Comparison of ENCODE assay signal across 8 cellular contexts in the genomic region with DNA sequence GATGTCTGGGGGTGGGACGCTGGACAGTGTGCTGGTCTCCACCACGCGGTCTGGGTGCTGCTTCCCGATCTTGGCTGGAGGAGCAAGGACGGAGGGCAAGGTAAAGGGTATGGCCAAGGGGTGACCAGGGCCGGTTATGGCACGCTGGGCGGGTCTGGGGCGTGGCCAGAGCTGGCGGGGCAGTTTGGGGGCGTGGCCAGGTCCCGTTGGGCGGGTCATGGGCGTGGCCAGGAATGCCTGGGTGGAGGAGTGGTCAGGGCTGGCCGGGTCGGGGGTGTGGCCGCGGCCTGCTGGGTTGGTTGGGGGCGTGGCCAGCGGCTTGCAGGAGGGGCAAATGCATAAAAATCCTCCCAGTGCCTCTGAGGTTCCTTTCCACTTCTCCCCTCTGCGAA. TPM values are rescaled to one million over a fixed set of nuclear protein-coding genes. Genes with fewer than 3 reads are reported as not detected.
A peak's percentile ranks its signal among the peaks of the same experiment; 100 is the strongest.
DNase-seq lines count a peak whose midpoint lies in the region; ATAC-seq and TF ChIP-seq lines count a peak whose summit lies in the region.

No MANE protein-coding gene starts in this region.

- peaks cover 3% of the 10 kb centered on the region for H3K4me1 Mint-ChIP-seq in activated naive CD8-positive, alpha-beta T cell treated with anti-CD3 and anti-CD28 coated beads, Interleukin-2, amount 50 U/mL, for 24 hours

- ATAC-seq in activated naive CD8-positive, alpha-beta T cell treated with anti-CD3 and anti-CD28 coated beads, Interleukin-2, amount 50 U/mL, for 24 hours, result peak; percentile 26
- ATAC-seq in left colon (peak; percentile 94), GM18873 (IDR thresholded peaks at IDR 0.05; ENCODE audit: low FRiP score, unreplicated experiment) (no peak), HG03280 (IDR thresholded peaks at IDR 0.05; ENCODE audit: unreplicated experiment) (no peak)

- peaks cover 41% of the 10 kb centered on the region for H3K36me3 ChIP-seq in MG63

- H3K36me3 Mint-ChIP-seq in activated naive CD8-positive, alpha-beta T cell treated with anti-CD3 and anti-CD28 coated beads, Interleukin-2, amount 50 U/mL, for 24 hours (ENCODE audit: low read depth), result peaks cover 21% of the 10 kb centered on the region

- H3K4me3 ChIP-seq in MG63, result no peak overlapping the region

- intact Hi-C loops in left colon (cut with DNase I, micrococcal nuclease), result no loop called here

- no peak overlapping the region for H3K4me3 Mint-ChIP-seq in activated naive CD8-positive, alpha-beta T cell treated with anti-CD3 and anti-CD28 coated beads, Interleukin-2, amount 50 U/mL, for 24 hours

- H3K27me3 Mint-ChIP-seq in activated naive CD8-positive, alpha-beta T cell treated with anti-CD3 and anti-CD28 coated beads, Interleukin-2, amount 50 U/mL, for 24 hours, result no peaks in the 10 kb centered on the region

- H3K9me3 Mint-ChIP-seq in activated naive CD8-positive, alpha-beta T cell treated with anti-CD3 and anti-CD28 coated beads, Interleukin-2, amount 50 U/mL, for 24 hours, result no peaks in the 10 kb centered on the region

- TF ChIP-seq CTCF in GM10266 (IDR thresholded peaks at IDR 0.05; ENCODE audit: control insufficient read depth, insufficient read depth, low read depth, missing control alignments), result no peak

- peak; percentile 94 for DNase-seq in GM10266 (ENCODE audit: extremely low spot score)
- DNase-seq in MG63, result peak; percentile 62
- DNase-seq in activated naive CD8-positive, alpha-beta T cell treated with anti-CD3 and anti-CD28 coated beads, Interleukin-2, amount 50 U/mL, for 24 hours, result peak; percentile 75
- DNase-seq in left colon, result peak; percentile 71 to 85
- no peak for DNase-seq in GM19240 (ENCODE audit: insufficient read length, low spot score)
- no peak for DNase-seq in mesenteric fat pad (ENCODE audit: low spot score)

- no peaks in the 10 kb centered on the region for H3K27me3 ChIP-seq in MG63

- peak overlapping the region; percentile 54 for H3K27ac Mint-ChIP-seq in activated naive CD8-positive, alpha-beta T cell treated with anti-CD3 and anti-CD28 coated beads, Interleukin-2, amount 50 U/mL, for 24 hours

- H3K9me3 ChIP-seq in MG63, result no peaks in the 10 kb centered on the region

RNA-seq across cellular contexts. Expression of gene GPX4, which starts 19.2 kb away (rescaled TPM):
- total RNA-seq in MG63 (2014; rRNA removed; shearing (Covaris generic); ENCODE audit: low replicate concordance), result 293 and 320 TPM in 2 replicates
- total RNA-seq in left colon, result 100 to 1,000 TPM; 162 to 176 TPM
- total RNA-seq in mesenteric fat pad, result 920 TPM

RNA-seq across cellular contexts. Expression of gene POLR2E, which starts 27.8 kb away (rescaled TPM):
- total RNA-seq in MG63 (2014; rRNA removed; shearing (Covaris generic); ENCODE audit: low replicate concordance), result 128 and 157 TPM in 2 replicates
- 100 to 1,000 TPM; 116 to 141 TPM for total RNA-seq in left colon
- total RNA-seq in mesenteric fat pad, result 205 TPM

RNA-seq across cellular contexts. Expression of gene SBNO2, which starts 51.1 kb away (rescaled TPM):
- total RNA-seq in MG63 (2014; rRNA removed; shearing (Covaris generic); ENCODE audit: low replicate concordance), result 15.6 and 22.7 TPM in 2 replicates
- total RNA-seq in left colon (10 to 100 TPM; 58.6 to 71.9 TPM), mesenteric fat pad (139 TPM)

RNA-seq across cellular contexts. Expression of gene ARHGAP45, which starts 56.0 kb away (rescaled TPM):
- total RNA-seq in MG63 (2014; rRNA removed; shearing (Covaris generic); ENCODE audit: low replicate concordance), result not detected in 2 replicates
- total RNA-seq in left colon (10 to 100 TPM; 37.9 to 47.2 TPM), mesenteric fat pad (25.5 TPM)

Comparison
In these comparisons a context has a peak if more than half of its experiments do, and no peak if none do; other contexts are left out.
1. DNase-seq: peak in GM10266 (single experiment), MG63 (single experiment), activated naive CD8-positive, alpha-beta T cell treated with anti-CD3 and anti-CD28 coated beads, Interleukin-2, amount 50 U/mL, for 24 hours (single experiment) and left colon (2 of 2); none in GM19240 (single experiment) and mesenteric fat pad (single experiment).
2. ATAC-seq: peak in activated naive CD8-positive, alpha-beta T cell treated with anti-CD3 and anti-CD28 coated beads, Interleukin-2, amount 50 U/mL, for 24 hours (single experiment) and left colon (single experiment); none in GM18873 (single experiment) and HG03280 (single experiment).